In genomic region chr22:37162221-37163095, GRCh38 we compare ENCODE assay signal across 10 cellular contexts. TPM values are rescaled to one million over a fixed set of nuclear protein-coding genes. Genes with fewer than 3 reads are reported as not detected.
DNase-seq lines count a peak whose midpoint lies in the region; ATAC-seq and TF ChIP-seq lines count a peak whose summit lies in the region.
"Had no signal": no experiment of that assay in that cellular context is flagged by ENCODE, and none has a peak within 500 bp of the region (broad histone marks: within the 10 kb centered on the region; RNA-seq: fewer than 3 reads in every experiment).

No MANE protein-coding gene starts in this region.

- TF ChIP-seq CTCF in gastroesophageal sphincter (IDR thresholded peaks at IDR 0.05): no peak

- no peak overlapping the region for H3K4me3 ChIP-seq in gastroesophageal sphincter

- no peaks in the 10 kb centered on the region for H3K27me3 Mint-ChIP-seq in activated T-helper 17 cell treated with anti-CD3 and anti-CD28 coated beads, Interleukin-2, amount 50 U/mL, for 72 hours

- no peaks in the 10 kb centered on the region for H3K9me3 ChIP-seq in gastroesophageal sphincter
- H3K9me3 ChIP-seq: neutrophil had no signal

- WGBS in gastroesophageal sphincter (ENCODE audit: low coverage in 1 of 2), 2 donors: 52 to 62% methylated on average over 4 to 6 of the region's 11 CpGs

- no peak for TF ChIP-seq POLR2A in gastroesophageal sphincter (IDR thresholded peaks at IDR 0.05)

- no peaks in the 10 kb centered on the region for H3K36me3 ChIP-seq in gastroesophageal sphincter
- H3K36me3 ChIP-seq: neutrophil had no signal

- H3K4me3 Mint-ChIP-seq in activated T-helper 17 cell treated with anti-CD3 and anti-CD28 coated beads, Interleukin-2, amount 50 U/mL, for 72 hours: peak overlapping the region; percentile 69

- ATAC-seq in HG03558 (IDR thresholded peaks at IDR 0.05; ENCODE audit: extremely low read depth, unreplicated experiment): peak; percentile 32
- peak; percentile 69 for ATAC-seq in activated T-helper 17 cell treated with anti-CD3 and anti-CD28 coated beads, Interleukin-2, amount 50 U/mL, for 72 hours (replicated peaks)
- no peak for ATAC-seq in gastroesophageal sphincter

- H3K27me3 ChIP-seq in gastroesophageal sphincter: peaks cover 51% of the 10 kb centered on the region

- no peak for TF ChIP-seq EP300 in gastroesophageal sphincter (IDR thresholded peaks at IDR 0.05)

- DNase-seq in NK-92 treated with Interleukin-12 subunit alpha and Interleukin-12 subunit beta, amount 100 ng/mL, for 24 hours (lab: John Stamatoyannopoulos, UW): peak; percentile 89
- DNase-seq in NK-92 (lab: John Stamatoyannopoulos, UW; ENCODE audit: unreplicated experiment) (no peak), COLO829 (ENCODE audit: low spot score) (no peak), HCEC 1CT (no peak)
- DNase-seq in stimulated activated CD4-positive, alpha-beta T cell treated with anti-CD3 and anti-CD28 coated beads, Interleukin-4, amount 100 ng/mL, for 4 hours: peak; percentile 54 to 70

- peak overlapping the region; percentile 92 for H3K27ac Mint-ChIP-seq in activated T-helper 17 cell treated with anti-CD3 and anti-CD28 coated beads, Interleukin-2, amount 50 U/mL, for 72 hours

- no peak overlapping the region for H3K27ac ChIP-seq in gastroesophageal sphincter
- H3K27ac ChIP-seq: 22Rv1, neutrophil had no signal

- H3K4me1 ChIP-seq in gastroesophageal sphincter: peaks cover 0 to 13% (median 4%) of the 10 kb centered on the region in 3 donors

- peaks cover 37% of the 10 kb centered on the region for H3K4me1 Mint-ChIP-seq in activated T-helper 17 cell treated with anti-CD3 and anti-CD28 coated beads, Interleukin-2, amount 50 U/mL, for 72 hours

- H3K9me3 Mint-ChIP-seq in activated T-helper 17 cell treated with anti-CD3 and anti-CD28 coated beads, Interleukin-2, amount 50 U/mL, for 72 hours: no peaks in the 10 kb centered on the region

- peaks cover 13% of the 10 kb centered on the region for H3K36me3 Mint-ChIP-seq in activated T-helper 17 cell treated with anti-CD3 and anti-CD28 coated beads, Interleukin-2, amount 50 U/mL, for 72 hours (ENCODE audit: low read depth)

RNA-seq across cellular contexts. Expression of gene IL2RB, which starts 12.7 kb away (rescaled TPM):
- 100 to 1,000 TPM; 425 to 498 TPM for total RNA-seq in activated T-helper 17 cell treated with anti-CD3 and anti-CD28 coated beads, Interleukin-2, amount 50 U/mL, for 72 hours
- 1 to 10 TPM in 1 of 4 donors, under 1 TPM in 3; 0.07 to 3.1 (median 0.29) TPM for total RNA-seq in gastroesophageal sphincter

RNA-seq across cellular contexts. Expression of gene C1QTNF6, which starts 25.6 kb away (rescaled TPM):
- total RNA-seq in activated T-helper 17 cell treated with anti-CD3 and anti-CD28 coated beads, Interleukin-2, amount 50 U/mL, for 72 hours: 10 to 100 TPM in 1 of 2 donors, 1 to 10 TPM in 1; 5.0 to 16.3 TPM
- total RNA-seq in gastroesophageal sphincter: 1 to 10 TPM in 2 of 4 donors, under 1 TPM in 2; 0.69 to 1.6 (median 1.1) TPM

RNA-seq across cellular contexts. Expression of gene SSTR3, which starts 49.8 kb away (rescaled TPM):
- 10 to 100 TPM in 1 of 2 donors, 1 to 10 TPM in 1; 2.6 to 16.2 TPM for total RNA-seq in activated T-helper 17 cell treated with anti-CD3 and anti-CD28 coated beads, Interleukin-2, amount 50 U/mL, for 72 hours
- not detected for total RNA-seq in gastroesophageal sphincter

RNA-seq across cellular contexts. Expression of gene TMPRSS6, which starts 52.9 kb away (rescaled TPM):
- 100 to 1,000 TPM in 1 of 2 donors, 10 to 100 TPM in 1; 86.6 to 343 TPM for total RNA-seq in activated T-helper 17 cell treated with anti-CD3 and anti-CD28 coated beads, Interleukin-2, amount 50 U/mL, for 72 hours
- total RNA-seq in gastroesophageal sphincter: not detected

Comparison
In these comparisons a context has a peak if more than half of its experiments do, and no peak if none do; other contexts are left out.
1. DNase-seq: peak in NK-92 treated with Interleukin-12 subunit alpha and Interleukin-12 subunit beta, amount 100 ng/mL, for 24 hours (single experiment) and stimulated activated CD4-positive, alpha-beta T cell treated with anti-CD3 and anti-CD28 coated beads, Interleukin-4, amount 100 ng/mL, for 4 hours (2 of 2); none in NK-92 (single experiment), COLO829 (single experiment) and HCEC 1CT (single experiment).
2. RNA of gene IL2RB, which starts 12.7 kb away (total RNA-seq): 425 to 498 TPM in activated T-helper 17 cell treated with anti-CD3 and anti-CD28 coated beads, Interleukin-2, amount 50 U/mL, for 72 hours; 0.07 to 3.1 TPM in gastroesophageal sphincter; every median in the first group is over 100 times any median in the second.